8 cellular contexts compared by ENCODE assay signal in the genomic region with DNA sequence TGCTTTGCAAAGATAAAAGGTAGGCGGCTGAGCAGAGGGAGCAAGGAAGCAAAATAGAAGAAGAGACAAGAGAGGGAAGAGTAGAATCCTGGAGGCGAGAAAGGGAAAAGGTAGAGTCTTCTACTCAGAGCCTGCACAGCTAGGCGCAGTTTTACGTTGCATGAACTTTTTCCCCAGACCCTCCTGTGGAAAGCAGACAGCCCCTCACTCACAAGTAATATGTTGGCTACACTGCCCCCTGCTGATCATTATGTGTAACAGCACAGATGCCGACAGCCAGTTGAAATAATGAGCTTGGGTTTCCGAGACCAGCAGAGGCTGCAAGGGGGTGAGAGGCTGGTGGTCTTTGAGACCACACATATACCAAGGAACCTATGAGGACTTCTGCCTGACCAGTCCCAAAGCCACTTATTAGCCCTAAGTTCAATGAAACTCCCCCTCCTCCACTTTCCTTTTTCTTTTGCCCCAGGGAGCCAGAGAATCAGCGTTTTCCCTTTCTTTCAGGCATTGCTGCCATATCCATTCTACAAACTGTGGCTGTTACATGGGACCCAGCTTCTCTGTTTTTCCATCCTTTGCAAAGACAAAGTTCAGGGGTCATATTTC. TPM values are rescaled to one million over a fixed set of nuclear protein-coding genes. Genes with fewer than 3 reads are reported as not detected.
DNase-seq lines count a peak whose midpoint lies in the region; ATAC-seq and TF ChIP-seq lines count a peak whose summit lies in the region.

No MANE protein-coding gene starts in this region.

- intact Hi-C loops in lower leg skin (cut with DNase I; ENCODE audit: low total_unique reads) = no loop called here

- ATAC-seq in memory B cell (ENCODE audit: low read depth) (peak; percentile 24), GM19467 (IDR thresholded peaks at IDR 0.05; ENCODE audit: unreplicated experiment) (no peak)

- TF ChIP-seq POLR2A in lower leg skin (IDR thresholded peaks at IDR 0.05) = no peak

- H3K4me3 ChIP-seq in AG10803 (ENCODE audit: low read length) = no peak overlapping the region
- H3K4me3 ChIP-seq in lower leg skin (ENCODE audit: low read depth, poor library complexity, severe bottlenecking) = no peak overlapping the region

- in situ Hi-C loops in G401 (cut with HindIII; ENCODE audit: low sequenced_read_pairs) = no loop called here

- no peaks in the 10 kb centered on the region for H3K36me3 Mint-ChIP-seq in brain
- H3K36me3 Mint-ChIP-seq in memory B cell = no peaks in the 10 kb centered on the region

- 22 to 23% methylated on average over 7 of the region's 7 CpGs for WGBS in lower leg skin, 2 donors

- H3K4me1 Mint-ChIP-seq in brain (peaks cover 29% of the 10 kb centered on the region), memory B cell (no peaks in the 10 kb centered on the region)

- peaks cover 0 to 3% (median 0%) of the 10 kb centered on the region in 5 experiments for H3K9me3 Mint-ChIP-seq in brain
- H3K9me3 Mint-ChIP-seq in memory B cell = no peaks in the 10 kb centered on the region

- TF ChIP-seq CTCF in AG10803 (conservative IDR thresholded peaks at IDR 0.05; ENCODE audit: low read length) (peak; percentile 76), brain (conservative IDR thresholded peaks at IDR 0.05) (peak; percentile 92 to 93), lower leg skin (IDR thresholded peaks at IDR 0.05) (peak in 1 of 3 donors; percentile 25)

- peak; percentile 2 for DNase-seq in AG10803 (ENCODE audit: low read depth)
- DNase-seq in G401 (ENCODE audit: low spot score) = peak; percentile 23
- peak; percentile 14 for DNase-seq in NCI-H460 (ENCODE audit: extremely low read depth, low read depth)
- peak; percentile 21 to 26 for DNase-seq in memory B cell (ENCODE audit: low spot score in 2 of 2)
- DNase-seq in NCI-H1048 (lab: John Stamatoyannopoulos, UW) = no peak
- DNase-seq in lower leg skin (ENCODE audit: low spot score in 2 of 2) = no peak

- H3K4me3 Mint-ChIP-seq in brain = peak overlapping the region in 3 of 5 experiments; percentile 21 to 55 (median 44)
- H3K4me3 Mint-ChIP-seq in memory B cell = no peak overlapping the region

- H3K27me3 Mint-ChIP-seq in brain (peaks cover 24% of the 10 kb centered on the region), memory B cell (peaks cover 21% of the 10 kb centered on the region)

- H3K27ac Mint-ChIP-seq in brain (no peak overlapping the region), memory B cell (no peak overlapping the region)

RNA-seq across cellular contexts. Expression of a gene that starts 22.5 kb away (rescaled TPM):
- total RNA-seq in G401 (2014; rRNA removed; shearing (Covaris generic)) = 16.1 and 18.0 TPM in 2 replicates
- total RNA-seq in NCI-H460 (2014; rRNA removed; shearing (Covaris generic)) = 21.9 and 28.0 TPM in 2 replicates
- 16.7 and 28.0 TPM in 2 replicates for polyA plus RNA-seq in NCI-H460 (2014; cell fraction: nucleus; rRNA removed)
- polyA plus RNA-seq in brain (ENCODE audit: insufficient read depth, low read depth, low replicate concordance) = 4.3 TPM
- total RNA-seq in lower leg skin = 10 to 100 TPM; 12.6 to 17.9 (median 16.0) TPM

RNA-seq across cellular contexts. Expression of a gene that starts 46.9 kb away (rescaled TPM):
- total RNA-seq in G401 (2014; rRNA removed; shearing (Covaris generic)) = 0.14 TPM in 1 of 2 replicates, not detected in the other
- total RNA-seq in NCI-H460 (2014; rRNA removed; shearing (Covaris generic)) = 1.6 TPM in 2 replicates
- 7.2 and 9.2 TPM in 2 replicates for polyA plus RNA-seq in NCI-H460 (2014; cell fraction: nucleus; rRNA removed)
- polyA plus RNA-seq in brain (ENCODE audit: insufficient read depth, low read depth, low replicate concordance) = 308 TPM
- 1 to 10 TPM in 3 of 4 donors, not detected in 1; 3.8 to 5.1 (median 4.1) TPM for total RNA-seq in lower leg skin

Comparison
In these comparisons a context has a peak if more than half of its experiments do, and no peak if none do; other contexts are left out.
1. DNase-seq: peak in AG10803 (single experiment), G401 (single experiment), NCI-H460 (single experiment) and memory B cell (2 of 2); none in NCI-H1048 (single experiment) and lower leg skin (0 of 2).